Comparison of ENCODE assay signal across 4 cellular contexts in genomic region chr4:68959085-68959484, GRCh38. TPM values are rescaled to one million over a fixed set of nuclear protein-coding genes. Genes with fewer than 3 reads are reported as not detected.
"Had no signal": no experiment of that assay in that cellular context is flagged by ENCODE, and none has a peak within 500 bp of the region (broad histone marks: within the 10 kb centered on the region; RNA-seq: fewer than 3 reads in every experiment).

No MANE protein-coding gene starts in this region.

RNA-seq across cellular contexts. Expression of gene UGT2A3, which starts 7.5 kb away (rescaled TPM):
- total RNA-seq: HT1080, IMR-90, K562 had no signal
- polyA plus RNA-seq: IgD-negative memory B cell, IMR-90, K562 had no signal
